ENCODE assay signal across 1 cellular context in the genomic region with DNA sequence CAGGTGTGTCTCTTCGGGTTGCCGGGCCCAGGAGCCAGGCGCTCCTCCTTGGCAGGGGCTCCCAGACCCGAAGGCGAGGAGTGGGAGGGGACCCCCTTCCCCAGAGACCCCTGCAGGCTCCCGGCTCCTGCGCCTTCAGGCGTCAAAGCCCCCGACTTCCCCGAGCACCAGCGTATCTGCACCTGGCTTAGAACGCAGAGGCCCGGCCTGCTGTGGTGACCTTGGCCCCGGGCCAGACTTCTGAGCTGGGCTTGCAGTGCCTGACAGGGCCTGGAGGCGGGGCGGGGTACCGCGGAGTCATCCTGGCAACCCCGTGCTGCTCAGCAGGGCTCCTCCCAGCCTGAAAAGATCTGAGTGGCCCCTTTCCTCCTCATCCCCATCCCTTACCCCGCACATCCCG.
TF ChIP-seq lines count a peak whose summit lies in the region.

No MANE protein-coding gene starts in this region.

TF ChIP-seq in SK-N-SH treated with all-trans-retinoic acid at 6 μM for 48 hours, 23 proteins besides CTCF, POLR2A, EP300 and RAD21 (continued from another document):
- TF ChIP-seq, protein P1, sequence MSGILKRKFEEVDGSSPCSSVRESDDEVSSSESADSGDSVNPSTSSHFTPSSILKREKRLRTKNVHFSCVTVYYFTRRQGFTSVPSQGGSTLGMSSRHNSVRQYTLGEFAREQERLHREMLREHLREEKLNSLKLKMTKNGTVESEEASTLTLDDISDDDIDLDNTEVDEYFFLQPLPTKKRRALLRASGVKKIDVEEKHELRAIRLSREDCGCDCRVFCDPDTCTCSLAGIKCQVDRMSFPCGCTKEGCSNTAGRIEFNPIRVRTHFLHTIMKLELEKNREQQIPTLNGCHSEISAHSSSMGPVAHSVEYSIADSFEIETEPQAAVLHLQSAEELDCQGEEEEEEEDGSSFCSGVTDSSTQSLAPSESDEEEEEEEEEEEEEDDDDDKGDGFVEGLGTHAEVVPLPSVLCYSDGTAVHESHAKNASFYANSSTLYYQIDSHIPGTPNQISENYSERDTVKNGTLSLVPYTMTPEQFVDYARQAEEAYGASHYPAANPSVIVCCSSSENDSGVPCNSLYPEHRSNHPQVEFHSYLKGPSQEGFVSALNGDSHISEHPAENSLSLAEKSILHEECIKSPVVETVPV (CRISPR knock-in tag; IDR thresholded peaks at IDR 0.05): no peak
- TF ChIP-seq PPARA (CRISPR knock-in tag; IDR thresholded peaks at IDR 0.05; ENCODE audit: borderline replicate concordance) (no peak), TOX (CRISPR knock-in tag; IDR thresholded peaks at IDR 0.05; ENCODE audit: borderline replicate concordance) (no peak)
